ENCODE assay signal across 21 cellular contexts in genomic region chr20:14992071-14992654, GRCh38.
DNase-seq lines count a peak whose midpoint lies in the region; ATAC-seq and TF ChIP-seq lines count a peak whose summit lies in the region.
"Had no signal": no experiment of that assay in that cellular context is flagged by ENCODE, and none has a peak within 500 bp of the region (broad histone marks: within the 10 kb centered on the region; RNA-seq: fewer than 3 reads in every experiment).

No MANE protein-coding gene starts in this region.

- ATAC-seq in WTC11 (no peak), T-helper 17 cell (no peak)
- ATAC-seq: activated CD4-positive, CD25-positive, alpha-beta regulatory T cell treated with anti-CD3 and anti-CD28 coated beads, Interleukin-2, amount 50 U/mL, for 24 hours; activated naive CD4-positive, alpha-beta T cell treated with anti-CD3 and anti-CD28 coated beads, Interleukin-2, amount 50 U/mL, for 72 hours; sciatic nerve had no signal

- no peak overlapping the region for H2AFZ ChIP-seq in fibroblast of lung (ENCODE audit: low read length)

- no peak overlapping the region for H3K4me2 ChIP-seq in fibroblast of lung (ENCODE audit: extremely low read depth, insufficient read depth, low read length)

- H3K4me3 ChIP-seq in fibroblast of lung (replicated peaks in 1 of 4; ENCODE audit: control extremely low read depth in 1 of 4, insufficient read depth in 1 of 4, low read depth in 3 of 4, low read length in 4 of 4) (no peak overlapping the region), skeletal muscle cell (ENCODE audit: low read depth, low read length) (no peak overlapping the region)
- H3K4me3 ChIP-seq: cardiac muscle cell, dorsolateral prefrontal cortex, MG63, ovary, tibial artery had no signal

- H3K9me3 ChIP-seq in fibroblast of lung (ENCODE audit: control insufficient read depth, insufficient read depth, low read depth, low read length) = no peaks in the 10 kb centered on the region
- H3K9me3 ChIP-seq in T-helper 17 cell (ENCODE audit: control insufficient read depth, low read length, poor library complexity, severe bottlenecking) = peaks cover 3% of the 10 kb centered on the region
- H3K9me3 ChIP-seq: BE2C, MG63, ovary, tibial artery had no signal

- no peaks in the 10 kb centered on the region for H3K27me3 Mint-ChIP-seq in WTC11 (ENCODE audit: low read depth)
- H3K27me3 Mint-ChIP-seq in T-helper 17 cell = no peaks in the 10 kb centered on the region
- H3K27me3 Mint-ChIP-seq in nephron progenitor cell (ENCODE audit: low read depth, poor library complexity) = peaks cover 5% of the 10 kb centered on the region

- H3K4me3 Mint-ChIP-seq in WTC11 (no peak overlapping the region), T-helper 17 cell (no peak overlapping the region), nephron progenitor cell (no peak overlapping the region)
- H3K4me3 Mint-ChIP-seq: activated T-helper 1 cell treated with anti-CD3 and anti-CD28 coated beads, Interleukin-12 subunit alpha, Interleukin-12 subunit beta, Interleukin-2, Interleukin-4 antibody, amounts not matched to agents 30 ng/mL and 10 ng/mL and 1 ng/mL, durations not matched to agents 14 hours and 24 hours and 36 hours had no signal

- DNase-seq in GM04504 (ENCODE audit: low read depth) (peak; percentile 16), WTC11 (ENCODE audit: low spot score) (no peak), fibroblast of lung (ENCODE audit: low read depth in 2 of 2) (peak; percentile 2 to 39), skeletal muscle cell (ENCODE audit: low read depth) (peak; percentile 50), T-helper 17 cell (no peak), LoVo (ENCODE audit: low spot score) (no peak), nephron progenitor cell (no peak)
- DNase-seq: Calu3; dorsolateral prefrontal cortex; MG63; NCI-H2171; NCI-H774; ovary; stimulated activated naive CD4-positive, alpha-beta T cell; tibial artery had no signal

- H4K20me1 ChIP-seq in fibroblast of lung (ENCODE audit: control insufficient read depth, extremely low read depth, insufficient read depth, low read length) = no peaks in the 10 kb centered on the region

- CTCF ChIA-PET in WTC11 (lab: Charles Lee) = no interaction called here

- POLR2A ChIA-PET in WTC11 (lab: Charles Lee) = no interaction called here

- H3K27ac Mint-ChIP-seq in WTC11 (no peak overlapping the region), T-helper 17 cell (no peak overlapping the region), nephron progenitor cell (no peak overlapping the region)
- H3K27ac Mint-ChIP-seq: activated naive CD4-positive, alpha-beta T cell treated with anti-CD3 and anti-CD28 coated beads, Interleukin-2, amount 50 U/mL, for 72 hours; activated T-helper 1 cell treated with anti-CD3 and anti-CD28 coated beads, Interleukin-12 subunit alpha, Interleukin-12 subunit beta, Interleukin-2, Interleukin-4 antibody, amounts not matched to agents 30 ng/mL and 10 ng/mL and 1 ng/mL, durations not matched to agents 14 hours and 24 hours and 36 hours had no signal

- H3K27ac ChIP-seq in fibroblast of lung (ENCODE audit: insufficient read depth, low read length) = no peak overlapping the region
- H3K27ac ChIP-seq: cardiac muscle cell, dorsolateral prefrontal cortex, ovary, tibial artery had no signal

- H3K9ac ChIP-seq in fibroblast of lung (ENCODE audit: insufficient read depth, low read length) = no peak overlapping the region

- no peaks in the 10 kb centered on the region for H3K36me3 ChIP-seq in fibroblast of lung (ENCODE audit: control insufficient read depth, insufficient read depth, low read length)
- H3K36me3 ChIP-seq: BE2C, cardiac muscle cell, MG63, ovary, tibial artery had no signal

- H3K36me3 Mint-ChIP-seq in WTC11 (no peaks in the 10 kb centered on the region), T-helper 17 cell (ENCODE audit: low read depth) (no peaks in the 10 kb centered on the region), nephron progenitor cell (ENCODE audit: low read depth) (no peaks in the 10 kb centered on the region)

- H3K4me1 ChIP-seq in fibroblast of lung (ENCODE audit: control insufficient read depth, extremely low read depth, insufficient read depth, low read length) = no peaks in the 10 kb centered on the region
- H3K4me1 ChIP-seq: BE2C, tibial artery had no signal

- no peaks in the 10 kb centered on the region for H3K79me2 ChIP-seq in fibroblast of lung (ENCODE audit: control insufficient read depth, insufficient read depth, low read length)

- H3K4me1 Mint-ChIP-seq in WTC11 (no peaks in the 10 kb centered on the region), T-helper 17 cell (no peaks in the 10 kb centered on the region), nephron progenitor cell (peaks cover 12% of the 10 kb centered on the region)

- no peak for TF ChIP-seq CTCF in WTC11 (IDR thresholded peaks at IDR 0.05)
- TF ChIP-seq CTCF in fibroblast of lung (conservative IDR thresholded peaks at IDR 0.05 in 1 of 2, IDR thresholded peaks at IDR 0.05 in 1 of 2; ENCODE audit: low read depth in 1 of 2, low read length in 2 of 2) = no peak
- TF ChIP-seq CTCF in nephron progenitor cell (IDR thresholded peaks at IDR 0.05) = no peak

- no peaks in the 10 kb centered on the region for H3K27me3 ChIP-seq in fibroblast of lung (ENCODE audit: control insufficient read depth, insufficient read depth, low read length)
- H3K27me3 ChIP-seq: BE2C, cardiac muscle cell, dorsolateral prefrontal cortex, MG63, ovary, tibial artery had no signal

- peaks cover 5% of the 10 kb centered on the region for H3K9me3 Mint-ChIP-seq in WTC11
- H3K9me3 Mint-ChIP-seq in nephron progenitor cell = peaks cover 10% of the 10 kb centered on the region

TF ChIP-seq in WTC11, 78 proteins besides CTCF, POLR2A, EP300 and RAD21:
- peak; percentile 96 for TF ChIP-seq GABPB1 (CRISPR knock-in tag; IDR thresholded peaks at IDR 0.05)
- TF ChIP-seq ZNF396 (CRISPR knock-in tag; IDR thresholded peaks at IDR 0.05; ENCODE audit: borderline replicate concordance) = no peak
- no peak for TF ChIP-seq CREM (CRISPR knock-in tag; IDR thresholded peaks at IDR 0.05)
- TF ChIP-seq USF1 (CRISPR knock-in tag; IDR thresholded peaks at IDR 0.05) = no peak
- TF ChIP-seq RELA (CRISPR knock-in tag; IDR thresholded peaks at IDR 0.05; ENCODE audit: borderline replicate concordance) = no peak
- TF ChIP-seq JAZF1 (CRISPR knock-in tag; IDR thresholded peaks at IDR 0.05) = no peak

Comparison
In these comparisons a context has a peak if more than half of its experiments do, and no peak if none do; other contexts are left out.
1. DNase-seq: peak in GM04504 (single experiment), fibroblast of lung (2 of 2) and skeletal muscle cell (single experiment); none in WTC11 (single experiment), T-helper 17 cell (0 of 3), LoVo (single experiment) and nephron progenitor cell (single experiment).